Comparison of ENCODE assay signal across 18 cellular contexts in the genomic region with DNA sequence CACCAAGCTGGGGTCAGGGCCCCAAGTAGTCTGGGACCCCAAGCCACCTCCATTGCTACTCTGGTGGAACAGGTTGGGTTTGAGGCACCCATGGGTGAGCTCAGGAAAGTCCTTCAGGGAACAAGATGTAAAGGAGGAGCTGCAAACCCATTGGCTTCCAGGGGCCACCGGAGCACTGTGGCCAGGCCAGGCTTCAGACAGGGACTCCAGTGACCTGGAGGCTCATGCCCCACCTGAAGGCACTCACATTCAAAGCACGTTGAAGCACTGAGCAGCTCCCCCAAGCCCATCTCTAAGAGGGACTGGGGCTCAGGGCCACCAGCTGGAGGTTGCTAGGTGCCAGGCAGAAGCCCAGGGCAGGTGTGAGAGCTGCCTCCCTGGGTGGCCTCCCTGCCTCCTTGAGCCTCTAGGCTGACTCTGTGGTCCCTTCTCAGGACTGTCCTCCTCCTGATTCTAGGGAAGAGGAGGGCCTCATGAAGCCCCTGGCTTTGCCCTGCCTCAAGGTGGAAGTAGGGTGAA. TPM values are rescaled to one million over a fixed set of nuclear protein-coding genes. Genes with fewer than 3 reads are reported as not detected.
DNase-seq lines count a peak whose midpoint lies in the region; ATAC-seq and TF ChIP-seq lines count a peak whose summit lies in the region.
"Had no signal": no experiment of that assay in that cellular context is flagged by ENCODE, and none has a peak within 500 bp of the region (broad histone marks: within the 10 kb centered on the region; RNA-seq: fewer than 3 reads in every experiment).

No MANE protein-coding gene starts in this region.

- no peak for TF ChIP-seq CTCF in mucosa of descending colon (IDR thresholded peaks at IDR 0.05)

- H3K36me3 Mint-ChIP-seq in central memory CD8-positive, alpha-beta T cell (ENCODE audit: insufficient read depth), result no peaks in the 10 kb centered on the region

- peaks cover 0 to 28% (median 12%) of the 10 kb centered on the region in 11 experiments; a peak in 18 of 22 replicates for H3K9me3 ChIP-seq in BLaER1 treated with 17β-estradiol and CSF1 and Interleukin-3, amounts not matched to agents 10 nM and 100 nM (replicated peaks in 1 of 11)
- peaks cover 2% of the 10 kb centered on the region for H3K9me3 ChIP-seq in mucosa of descending colon
- H3K9me3 ChIP-seq: HAP-1 had no signal

- H3K27ac Mint-ChIP-seq in central memory CD8-positive, alpha-beta T cell (ENCODE audit: low read depth), result peak overlapping the region; percentile 11

- H3K4me1 ChIP-seq in ACC112 (ENCODE audit: control insufficient read depth, insufficient read depth, low read length, unreplicated experiment), result peaks cover 7% of the 10 kb centered on the region
- peaks cover 6 to 31% (median 21%) of the 10 kb centered on the region in 10 experiments; a peak in 19 of 20 replicates for H3K4me1 ChIP-seq in BLaER1 treated with 17β-estradiol and CSF1 and Interleukin-3, amounts not matched to agents 10 nM and 100 nM
- no peaks in the 10 kb centered on the region for H3K4me1 ChIP-seq in mucosa of descending colon (ENCODE audit: low read depth)
- H3K4me1 ChIP-seq: HAP-1 had no signal

- ATAC-seq in central memory CD8-positive, alpha-beta T cell (replicated peaks; ENCODE audit: extremely low read depth, poor library complexity, severe bottlenecking), result no peak
- ATAC-seq in mucosa of descending colon (peak; percentile 6), HG03280 (IDR thresholded peaks at IDR 0.05; ENCODE audit: unreplicated experiment) (no peak), GM18511 (IDR thresholded peaks at IDR 0.05; ENCODE audit: unreplicated experiment) (no peak)
- ATAC-seq: left cardiac atrium had no signal

- H3K4me3 ChIP-seq in ACC112 (ENCODE audit: low read depth, low read length), result no peak overlapping the region
- H3K4me3 ChIP-seq in BLaER1 treated with 17β-estradiol and CSF1 and Interleukin-3, amounts not matched to agents 10 nM and 100 nM, result no peak overlapping the region
- no peak overlapping the region for H3K4me3 ChIP-seq in mucosa of descending colon
- H3K4me3 ChIP-seq: esophagus squamous epithelium, HAP-1, spleen had no signal

- H2AFZ ChIP-seq in ACC112 (ENCODE audit: low read length, unreplicated experiment), result no peak overlapping the region

- peaks cover 0 to 8% (median 0%) of the 10 kb centered on the region in 11 experiments; a peak in 1 of 22 replicates for H4K20me1 ChIP-seq in BLaER1 treated with 17β-estradiol and CSF1 and Interleukin-3, amounts not matched to agents 10 nM and 100 nM

- no peaks in the 10 kb centered on the region for H3K79me2 ChIP-seq in ACC112 (ENCODE audit: control insufficient read depth, insufficient read depth, low read length, unreplicated experiment)

- no peak for DNase-seq in central memory CD8-positive, alpha-beta T cell (ENCODE audit: low spot score in 2 of 2)
- peak in 1 of 3 donors; percentile 10 for DNase-seq in mucosa of descending colon
- DNase-seq in NCI-H2081 (lab: John Stamatoyannopoulos, UW), result no peak
- DNase-seq in amygdala (lab: John Stamatoyannopoulos, UW), result no peak
- DNase-seq: activated CD4-positive, alpha-beta T cell treated with anti-CD3 and anti-CD28 coated beads, Interleukin-2, amount 50 U/mL, for 4 hours; activated T-cell treated with anti-CD3 and anti-CD28 coated beads, Interleukin-2, amount 50 U/mL, for 4 hours; COR-L47; esophagus squamous epithelium; left cardiac atrium; midbrain; NCI-H1694; spleen; stimulated activated CD4-positive, alpha-beta T cell treated with anti-CD3 and anti-CD28 coated beads, Interleukin-4, amount 100 ng/mL, for 24 hours had no signal

- H3K4me3 Mint-ChIP-seq in central memory CD8-positive, alpha-beta T cell, result no peak overlapping the region
- H3K4me3 Mint-ChIP-seq: activated T-cell treated with anti-CD3 and anti-CD28 coated beads, Interleukin-2, amount 50 U/mL, for 4 hours had no signal

- H3K27me3 Mint-ChIP-seq in central memory CD8-positive, alpha-beta T cell, result peaks cover 4% of the 10 kb centered on the region

- H3K36me3 ChIP-seq in ACC112 (ENCODE audit: insufficient read depth, low read length) (no peaks in the 10 kb centered on the region; the same call in 1 of the 2 replicates), mucosa of descending colon (ENCODE audit: low read depth) (no peaks in the 10 kb centered on the region)
- H3K36me3 ChIP-seq in BLaER1 treated with 17β-estradiol and CSF1 and Interleukin-3, amounts not matched to agents 10 nM and 100 nM, result peaks cover 0 to 6% (median 0%) of the 10 kb centered on the region in 11 experiments; a peak in 1 of 22 replicates
- H3K36me3 ChIP-seq: esophagus squamous epithelium, HAP-1 had no signal

- H3K9ac ChIP-seq in BLaER1 treated with 17β-estradiol and CSF1 and Interleukin-3, amounts not matched to agents 10 nM and 100 nM, result no peak overlapping the region

- peak overlapping the region in 10 of 11 experiments; percentile 5 to 63 (median 42); a peak in 12 of 22 replicates for H3K4me2 ChIP-seq in BLaER1 treated with 17β-estradiol and CSF1 and Interleukin-3, amounts not matched to agents 10 nM and 100 nM

- peak overlapping the region; percentile 42; the same call in 1 of the 2 replicates for H3K27ac ChIP-seq in ACC112 (ENCODE audit: low read depth, low read length)
- peak overlapping the region in 8 of 11 experiments; percentile 28 to 61 (median 42); a peak in 11 of 22 replicates for H3K27ac ChIP-seq in BLaER1 treated with 17β-estradiol and CSF1 and Interleukin-3, amounts not matched to agents 10 nM and 100 nM

- H3K4me1 Mint-ChIP-seq in central memory CD8-positive, alpha-beta T cell, result no peaks in the 10 kb centered on the region

- no peaks in the 10 kb centered on the region for H3K27me3 ChIP-seq in ACC112 (ENCODE audit: insufficient read depth, low read length)
- no peaks in the 10 kb centered on the region for H3K27me3 ChIP-seq in BLaER1 treated with 17β-estradiol and CSF1 and Interleukin-3, amounts not matched to agents 10 nM and 100 nM
- H3K27me3 ChIP-seq: spleen had no signal

- intact Hi-C loops in mucosa of descending colon (cut with DNase I, micrococcal nuclease), result no loop called here

- H3K9me3 Mint-ChIP-seq in central memory CD8-positive, alpha-beta T cell, result no peaks in the 10 kb centered on the region

RNA-seq across cellular contexts. Expression of gene FAM222A, which starts 49.1 kb away (rescaled TPM):
- total RNA-seq in mucosa of descending colon, result 1 to 10 TPM; 1.7 to 4.4 (median 3.5) TPM
